ENCODE assay signal across 28 cellular contexts in genomic region chr19:33399081-33399744, GRCh38. TPM values are rescaled to one million over a fixed set of nuclear protein-coding genes. Genes with fewer than 3 reads are reported as not detected.
DNase-seq lines count a peak whose midpoint lies in the region; ATAC-seq, FAIRE-seq and TF ChIP-seq lines count a peak whose summit lies in the region.
"Had no signal": no experiment of that assay in that cellular context is flagged by ENCODE, and none has a peak within 500 bp of the region (broad histone marks: within the 10 kb centered on the region; RNA-seq: fewer than 3 reads in every experiment).

No MANE protein-coding gene starts in this region.

- no peaks in the 10 kb centered on the region for H3K4me1 Mint-ChIP-seq in stimulated activated naive CD8-positive, alpha-beta T cell treated with anti-CD3 and anti-CD28 coated beads, Interleukin-15, amount 100 ng/mL, for 72 hours
- H3K4me1 Mint-ChIP-seq: activated B cell treated with CpG ODN at 0.5 μM for 24 hours; activated CD4-positive, alpha-beta T cell treated with anti-CD3 and anti-CD28 coated beads, Interleukin-2, amount 10 ng/mL, durations not matched to agents 7 days and 5 days; IgD-negative memory B cell; memory B cell had no signal

- no peaks in the 10 kb centered on the region for H3K79me2 ChIP-seq in HepG2 (ENCODE audit: insufficient read depth, low read length)
- H3K79me2 ChIP-seq: parathyroid adenoma had no signal

- H3K4me1 ChIP-seq in HepG2 (ENCODE audit: insufficient read depth, low read length): peaks cover 100% of the 10 kb centered on the region
- peaks cover 8 to 44% (median 33%) of the 10 kb centered on the region in 6 donors for H3K4me1 ChIP-seq in spleen
- H3K4me1 ChIP-seq: parathyroid adenoma had no signal

- no peak overlapping the region for H3K27ac Mint-ChIP-seq in stimulated activated naive CD8-positive, alpha-beta T cell treated with anti-CD3 and anti-CD28 coated beads, Interleukin-15, amount 100 ng/mL, for 72 hours
- H3K27ac Mint-ChIP-seq: activated B cell treated with CpG ODN at 0.5 μM for 24 hours; activated T-cell treated with anti-CD3 and anti-CD28 coated beads, Interleukin-2, amount 50 U/mL, for 72 hours; IgD-negative memory B cell; memory B cell had no signal

- no peak overlapping the region for H2AFZ ChIP-seq in HepG2 (ENCODE audit: low read length)
- H2AFZ ChIP-seq: parathyroid adenoma had no signal

- no peak for TF ChIP-seq RAD21 in HepG2 (CRISPR knock-in tag; IDR thresholded peaks at IDR 0.05)

- H3K9me3 ChIP-seq in HepG2 (ENCODE audit: low read length) (no peaks in the 10 kb centered on the region), spleen (no peaks in the 10 kb centered on the region)
- H3K9me3 ChIP-seq: transverse colon had no signal

- intact Hi-C loops in HepG2 (cut with micrococcal nuclease; ENCODE audit: unreplicated experiment): no loop called here
- intact Hi-C loops in spleen (cut with DNase I; ENCODE audit: low total_unique reads): no loop called here

- no TSS peak for BruUV-seq in HepG2 (replicated peaks; lab: Mats Ljungman, UMichigan)

- TF ChIP-seq CTCF in HepG2 (CRISPR knock-in tag; IDR thresholded peaks at IDR 0.05) (no peak), spleen (IDR thresholded peaks at IDR 0.05 in 8 of 11, conservative IDR thresholded peaks at IDR 0.05 in 3 of 11) (no peak)

- CTCF ChIA-PET in HepG2 (lab: Yijun Ruan, JAX; ENCODE audit: low intra/inter-chr PET ratio, low total read pairs): no interaction called here

- no peak for FAIRE-seq in HepG2 (lab: Jason Lieb, UNC)
- FAIRE-seq: bronchial epithelial cell had no signal

- peak; percentile 39 for DNase-seq in activated effector memory CD4-positive, alpha-beta T cell treated with anti-CD3 and anti-CD28 coated beads, Interleukin-2, amount 50 U/mL, for 16 hours
- DNase-seq in activated effector memory CD4-positive, alpha-beta T cell treated with Interleukin-2 at 50 U/mL for 16 hours: no peak
- DNase-seq in D341Med (ENCODE audit: low spot score) (peak; percentile 20), HepG2 (ENCODE audit: low spot score) (no peak), spleen (peak; percentile 56), pons (ENCODE audit: low spot score) (no peak), OCI-M1 (lab: John Stamatoyannopoulos, UW) (no peak)
- DNase-seq in stimulated activated naive CD8-positive, alpha-beta T cell treated with anti-CD3 and anti-CD28 coated beads, Interleukin-15, amount 100 ng/mL, for 72 hours: no peak
- DNase-seq: activated B cell treated with CpG ODN at 0.5 μM for 24 hours; activated CD4-positive, alpha-beta T cell treated with anti-CD3 and anti-CD28 coated beads, Interleukin-2, amount 10 ng/mL, durations not matched to agents 7 days and 5 days; activated naive CD4-positive, alpha-beta T cell treated with Interleukin-2 at 50 U/mL for 16 hours; activated T-cell treated with anti-CD3 and anti-CD28 coated beads, Interleukin-2, amount 50 U/mL, for 72 hours; anterior cingulate cortex; Calu3; DND-41; foreskin melanocyte; GF-D8; kidney glomerular epithelial cell; NCI-H146; NCI-H2107; NCI-H82; stimulated activated CD4-positive, alpha-beta T cell treated with anti-CD3 and anti-CD28 coated beads, Interleukin-4, amount 100 ng/mL, for 24 hours had no signal

- ATAC-seq in HepG2: no peak
- ATAC-seq in stimulated activated naive CD8-positive, alpha-beta T cell treated with anti-CD3 and anti-CD28 coated beads, Interleukin-15, amount 100 ng/mL, for 72 hours: no peak
- ATAC-seq: activated T-cell treated with anti-CD3 and anti-CD28 coated beads, Interleukin-2, amount 50 U/mL, for 72 hours; HCT116 had no signal

- TF ChIP-seq POLR2A in HepG2 (IDR thresholded peaks at IDR 0.05; ENCODE audit: insufficient read depth in 1 of 2, low read depth in 2 of 2, low read length in 2 of 2) (no peak), spleen (IDR thresholded peaks at IDR 0.05) (no peak)

- 95% methylated on average over 26 of the region's 28 CpGs for whole genome bisulfite sequencing in HepG2 (ENCODE audit: low lambda C conversion rate)
- WGBS in spleen, 5 donors: 91 to 97% (median 95%) methylated on average over 28 of the region's 28 CpGs

- no peak overlapping the region for H3K9ac ChIP-seq in HepG2 (ENCODE audit: insufficient read depth, low read depth, low read length)
- H3K9ac ChIP-seq: parathyroid adenoma had no signal

- no peaks in the 10 kb centered on the region for H4K20me1 ChIP-seq in HepG2 (ENCODE audit: insufficient read depth, low read length)

- no peaks in the 10 kb centered on the region for H3K27me3 Mint-ChIP-seq in stimulated activated naive CD8-positive, alpha-beta T cell treated with anti-CD3 and anti-CD28 coated beads, Interleukin-15, amount 100 ng/mL, for 72 hours
- H3K27me3 Mint-ChIP-seq: activated B cell treated with CpG ODN at 0.5 μM for 24 hours; activated CD4-positive, alpha-beta T cell treated with anti-CD3 and anti-CD28 coated beads, Interleukin-2, amount 10 ng/mL, durations not matched to agents 7 days and 5 days; IgD-negative memory B cell; memory B cell had no signal

- H3K4me2 ChIP-seq in HepG2 (ENCODE audit: low read depth, low read length): no peak overlapping the region

- no peak for TF ChIP-seq EP300 in HepG2 (IDR thresholded peaks at IDR 0.05; ENCODE audit: low read depth in 2 of 2, low read length in 2 of 2)
- no peak for TF ChIP-seq EP300 in HepG2 (CRISPR knock-in tag; IDR thresholded peaks at IDR 0.05; ENCODE audit: borderline replicate concordance)

- H3K27me3 ChIP-seq in HepG2 (ENCODE audit: control insufficient read depth in 1 of 2, insufficient read depth in 2 of 2, low read length in 2 of 2): no peaks in the 10 kb centered on the region
- no peaks in the 10 kb centered on the region for H3K27me3 ChIP-seq in spleen (replicated peaks in 1 of 7)
- H3K27me3 ChIP-seq: transverse colon had no signal

- in situ Hi-C loops in HepG2 (cut with HindIII; ENCODE audit: extremely low pct_ligation_motif_present, low pct_unique_long_range_greater_than_20kb): no loop called here

- H3K27ac ChIP-seq in HepG2 (ENCODE audit: extremely low read length, insufficient read depth, low read length) (peak overlapping the region; percentile 95), spleen (no peak overlapping the region)
- H3K27ac ChIP-seq: parathyroid adenoma, transverse colon had no signal

- no peak overlapping the region for H3K4me3 Mint-ChIP-seq in stimulated activated naive CD8-positive, alpha-beta T cell treated with anti-CD3 and anti-CD28 coated beads, Interleukin-15, amount 100 ng/mL, for 72 hours
- H3K4me3 Mint-ChIP-seq: activated B cell treated with CpG ODN at 0.5 μM for 24 hours; activated CD4-positive, alpha-beta T cell treated with anti-CD3 and anti-CD28 coated beads, Interleukin-2, amount 10 ng/mL, durations not matched to agents 7 days and 5 days; activated T-cell treated with anti-CD3 and anti-CD28 coated beads, Interleukin-2, amount 50 U/mL, for 72 hours; IgD-negative memory B cell; memory B cell had no signal

- H3K36me3 ChIP-seq in HepG2 (replicated peaks in 1 of 2; ENCODE audit: control insufficient read depth in 1 of 2, insufficient read depth in 2 of 2, low read length in 2 of 2) (no peaks in the 10 kb centered on the region), spleen (peaks cover 0 to 23% (median 0%) of the 10 kb centered on the region in 6 donors)
- H3K36me3 ChIP-seq: transverse colon had no signal

- POLR2A ChIA-PET in HepG2 (lab: Yijun Ruan, JAX): interaction anchor here (0.7 to 3.4 kb wide), 8 partner anchors 22 to 121 kb away, joined by 3 to 19 read pairs (median 5); partner anchors contain the start of genes CEBPA and CEBPG

- H3K4me3 ChIP-seq in HepG2 (replicated peaks in 1 of 3; ENCODE audit: insufficient read depth in 1 of 3, low read depth in 2 of 3, low read length in 3 of 3): no peak overlapping the region
- H3K4me3 ChIP-seq in spleen: no peak overlapping the region
- H3K4me3 ChIP-seq: transverse colon had no signal

- no peaks in the 10 kb centered on the region for H3K9me3 Mint-ChIP-seq in stimulated activated naive CD8-positive, alpha-beta T cell treated with anti-CD3 and anti-CD28 coated beads, Interleukin-15, amount 100 ng/mL, for 72 hours
- H3K9me3 Mint-ChIP-seq: activated B cell treated with CpG ODN at 0.5 μM for 24 hours; activated CD4-positive, alpha-beta T cell treated with anti-CD3 and anti-CD28 coated beads, Interleukin-2, amount 10 ng/mL, durations not matched to agents 7 days and 5 days; activated T-cell treated with anti-CD3 and anti-CD28 coated beads, Interleukin-2, amount 50 U/mL, for 72 hours; IgD-negative memory B cell; memory B cell had no signal

TF ChIP-seq in HepG2, 621 proteins besides CTCF, POLR2A, EP300 and RAD21 (continues in another document):
- TF ChIP-seq ZBTB38 (CRISPR knock-in tag; IDR thresholded peaks at IDR 0.05) (peak; percentile 65), SPEN (CRISPR knock-in tag; IDR thresholded peaks at IDR 0.05; ENCODE audit: low read depth) (0 out of 2 replicates have a peak, but pooled peaks have one; percentile 17), EHMT2 (IDR thresholded peaks at IDR 0.05; ENCODE audit: borderline replicate concordance, low read depth, low read length) (no peak), JARID2 (CRISPR knock-in tag; IDR thresholded peaks at IDR 0.05; ENCODE audit: insufficient replicate concordance) (no peak)

RNA-seq across cellular contexts. Expression of gene CEBPG, which starts 25.7 kb away (rescaled TPM):
- 34.3 and 49.8 TPM in 2 replicates for total RNA-seq in HepG2 (2016; rRNA removed; fragmentation: Illumina TruSeq; extraction: Trizol)
- total RNA-seq in HepG2 (2016; cell fraction: cytosol; rRNA removed; fragmentation: Illumina TruSeq; extraction: Trizol; ENCODE audit: low read depth): 13.2 and 14.7 TPM in 2 replicates
- total RNA-seq in HepG2 (2016; cell fraction: insoluble cytoplasmic fraction; rRNA removed; fragmentation: Illumina TruSeq; extraction: Trizol): 35.7 and 49.1 TPM in 2 replicates
- total RNA-seq in HepG2 (2016; cell fraction: membrane; rRNA removed; fragmentation: Illumina TruSeq; extraction: Trizol): 37.6 and 38.8 TPM in 2 replicates
- 24.5 and 24.7 TPM in 2 replicates for total RNA-seq in HepG2 (2016; cell fraction: nucleus; rRNA removed; fragmentation: Illumina TruSeq; extraction: Trizol)
- 25.7 and 26.6 TPM in 2 replicates for polyA plus RNA-seq in HepG2 (2011; rRNA removed)
- polyA plus RNA-seq in HepG2 (2011; cell fraction: cytosol; rRNA removed): 16.9 and 25.6 TPM in 2 replicates
- 11.7 and 17.0 TPM in 2 replicates for polyA plus RNA-seq in HepG2 (2011; cell fraction: nucleus; rRNA removed)
- polyA plus RNA-seq in HepG2 (2012): 34.2 and 46.3 TPM in 2 replicates
- 13.2 and 15.5 TPM in 2 replicates for polyA plus RNA-seq in HepG2 (2016; cell fraction: cytosol; fragmentation: Illumina TruSeq; extraction: Trizol; ENCODE audit: low read depth)
- polyA plus RNA-seq in HepG2 (2016; cell fraction: insoluble cytoplasmic fraction; fragmentation: Illumina TruSeq; extraction: Trizol; ENCODE audit: low read depth): 44.3 and 47.4 TPM in 2 replicates
- polyA plus RNA-seq in HepG2 (2016; cell fraction: membrane; fragmentation: Illumina TruSeq; extraction: Trizol; ENCODE audit: low read depth): 25.6 and 28.0 TPM in 2 replicates
- 30.5 and 35.3 TPM in 2 replicates for polyA plus RNA-seq in HepG2 (2016; cell fraction: nucleus; fragmentation: Illumina TruSeq; extraction: Trizol; ENCODE audit: insufficient read depth, low read depth)
- 14.6 and 15.2 TPM in 2 replicates for polyA minus RNA-seq in HepG2 (2011; rRNA and poly(A)+ RNA removed; ENCODE audit: low replicate concordance)
- polyA minus RNA-seq in HepG2 (2011; cell fraction: cytosol; rRNA and poly(A)+ RNA removed): 18.9 and 25.7 TPM in 2 replicates
- 26.3 and 34.8 TPM in 2 replicates for polyA minus RNA-seq in HepG2 (2011; cell fraction: nucleus; rRNA and poly(A)+ RNA removed)
- 10 to 100 TPM; 14.2 to 21.1 (median 16.5) TPM for total RNA-seq in spleen
- 10 to 100 TPM in 1 of 3 donors, 1 to 10 TPM in 2; 9.3 to 15.6 (median 9.9) TPM for polyA plus RNA-seq in spleen

Comparison
In these comparisons a context has a peak if more than half of its experiments do, and no peak if none do; other contexts are left out.
1. DNase-seq: peak in activated effector memory CD4-positive, alpha-beta T cell treated with anti-CD3 and anti-CD28 coated beads, Interleukin-2, amount 50 U/mL, for 16 hours (single experiment), D341Med (single experiment) and spleen (single experiment); none in activated effector memory CD4-positive, alpha-beta T cell treated with Interleukin-2 at 50 U/mL for 16 hours (single experiment), HepG2 (single experiment), stimulated activated naive CD8-positive, alpha-beta T cell treated with anti-CD3 and anti-CD28 coated beads, Interleukin-15, amount 100 ng/mL, for 72 hours (0 of 2), pons (single experiment) and OCI-M1 (single experiment).